In the genomic region with DNA sequence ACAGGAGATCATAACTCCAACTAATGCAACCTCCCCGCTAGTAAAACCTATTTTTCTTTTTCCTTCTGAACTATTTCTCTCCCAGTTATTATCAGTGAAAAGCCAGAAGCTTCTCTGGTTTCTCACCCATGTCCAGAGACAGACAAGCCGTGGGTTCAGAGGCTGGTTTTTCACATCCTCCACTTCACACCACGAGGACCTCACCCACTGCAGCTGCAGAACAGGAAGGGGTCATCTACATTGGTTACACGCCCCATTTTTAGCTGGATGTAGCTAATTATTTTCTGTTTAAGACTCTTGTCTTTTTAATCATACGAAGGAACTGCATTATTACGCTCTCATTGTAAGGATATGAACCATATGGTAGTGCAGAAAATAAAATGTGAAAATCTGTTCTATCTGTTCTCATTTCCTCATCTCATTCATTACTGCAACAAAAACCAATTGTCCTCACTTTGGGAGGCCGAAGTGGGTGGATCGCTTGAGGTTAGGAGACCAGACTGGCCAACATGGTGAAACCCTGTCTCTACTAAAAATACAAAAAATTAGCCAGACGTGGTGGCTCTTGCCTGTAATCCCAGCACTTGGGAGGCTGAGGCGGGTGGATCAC, we compare ENCODE assay signal across 29 cellular contexts. TPM values are rescaled to one million over a fixed set of nuclear protein-coding genes. Genes with fewer than 3 reads are reported as not detected.
DNase-seq lines count a peak whose midpoint lies in the region; ATAC-seq, FAIRE-seq and TF ChIP-seq lines count a peak whose summit lies in the region.
"Had no signal": no experiment of that assay in that cellular context is flagged by ENCODE, and none has a peak within 500 bp of the region (broad histone marks: within the 10 kb centered on the region; RNA-seq: fewer than 3 reads in every experiment).

No MANE protein-coding gene starts in this region.

- no peak overlapping the region for H3K4me3 ChIP-seq in GM12878
- H3K4me3 ChIP-seq: HAP-1 had no signal

- no peaks in the 10 kb centered on the region for H4K20me1 ChIP-seq in GM12878 (ENCODE audit: control insufficient read depth, insufficient read depth)

- H3K4me1 ChIP-seq in GM12878 (ENCODE audit: control insufficient read depth, insufficient read depth, low read length): peaks cover 50% of the 10 kb centered on the region
- H3K4me1 ChIP-seq: HAP-1 had no signal

- H3K79me2 ChIP-seq in GM12878 (ENCODE audit: control insufficient read depth, insufficient read depth, low read length): peaks cover 5% of the 10 kb centered on the region

- in situ Hi-C loops in GM12878 (cut with MboI): loop anchor here (25.0 kb wide), 1 partner anchor 1718 kb away; no protein-coding TSS in a partner anchor

- CTCF ChIA-PET in GM12878 (lab: Yijun Ruan, JAX) (interaction anchor here (1.2 to 5.5 kb wide), 3 partner anchors 15 to 17 kb away, joined by 3 to 38 read pairs (median 7); no protein-coding TSS in a partner anchor), HEK293T (lab: Yijun Ruan, JAX) (no interaction called here)

- no peak for TF ChIP-seq RAD21 in GM12878 (IDR thresholded peaks at IDR 0.05; ENCODE audit: insufficient read depth, low read depth, low read length)

- ATAC-seq in HG02852 (IDR thresholded peaks at IDR 0.05; ENCODE audit: unreplicated experiment) (peak; percentile 53), GM12878 (peak; percentile 77)
- no peak for ATAC-seq in activated naive CD8-positive, alpha-beta T cell treated with anti-CD3 and anti-CD28 coated beads, Interleukin-2, amount 50 U/mL, for 24 hours
- ATAC-seq: HepG2, Panc1 had no signal

- no peak for DNase-seq in GM18507 (ENCODE audit: extremely low spot score, insufficient read length, low read depth)
- no peak for DNase-seq in GM12878 (ENCODE audit: low read depth, low spot score)
- no peak for DNase-seq in NCI-H2029 (lab: John Stamatoyannopoulos, UW)
- DNase-seq in activated naive CD8-positive, alpha-beta T cell treated with anti-CD3 and anti-CD28 coated beads, Interleukin-2, amount 50 U/mL, for 24 hours: no peak
- no peak for DNase-seq in HEK293T (ENCODE audit: extremely low spot score)
- no peak for DNase-seq in NCI-H1694 (lab: John Stamatoyannopoulos, UW)
- DNase-seq: C1 segment of cervical spinal cord; CD8-positive, alpha-beta memory T cell; DMS79 treated with DMSO at 0.1 percent for 48 hours; GF-D8; GOT3; Kasumi-1; MV-4-11; NCI-H1105; NCI-H1436 treated with DMSO at 0.1 percent for 48 hours; NCI-H1930; NCI-H446 treated with DMSO at 0.1 percent for 48 hours; NCI-H526; NCI-H82; SHP77; T-helper 1 cell had no signal

- SMC1A ChIA-PET in GM12878 (lab: Charles Lee; ENCODE audit: uncharacterized antibody, unreplicated experiment): interaction anchor here (0.7 to 11.6 kb wide), 8 partner anchors 9 to 197 kb away, joined by 3 to 231 read pairs (median 4); no protein-coding TSS in a partner anchor

- H3K9me3 Mint-ChIP-seq in activated naive CD8-positive, alpha-beta T cell treated with anti-CD3 and anti-CD28 coated beads, Interleukin-2, amount 50 U/mL, for 24 hours: peaks cover 12% of the 10 kb centered on the region

- H3K36me3 Mint-ChIP-seq in activated naive CD8-positive, alpha-beta T cell treated with anti-CD3 and anti-CD28 coated beads, Interleukin-2, amount 50 U/mL, for 24 hours (ENCODE audit: low read depth): no peaks in the 10 kb centered on the region
- H3K36me3 Mint-ChIP-seq: CD8-positive, alpha-beta memory T cell had no signal

- peaks cover 16% of the 10 kb centered on the region; the same call in 2 of the 3 replicates for H3K9me3 ChIP-seq in GM12878 (replicated peaks; ENCODE audit: control insufficient read depth, insufficient read depth, low read length)
- H3K9me3 ChIP-seq: HAP-1 had no signal

- TF ChIP-seq EP300 in GM12878 (IDR thresholded peaks at IDR 0.05; ENCODE audit: borderline replicate concordance in 1 of 2, control insufficient read depth in 1 of 2, low read depth in 2 of 2, low read length in 2 of 2): peak in 1 of 2 experiments; percentile 69; a peak in 1 of 4 replicates

- H3K27ac Mint-ChIP-seq in activated naive CD8-positive, alpha-beta T cell treated with anti-CD3 and anti-CD28 coated beads, Interleukin-2, amount 50 U/mL, for 24 hours: no peak overlapping the region
- H3K27ac Mint-ChIP-seq: CD8-positive, alpha-beta memory T cell had no signal

- no peak for TF ChIP-seq POLR2A in GM12878 (IDR thresholded peaks at IDR 0.05; ENCODE audit: low read depth, low read length)

- FAIRE-seq in GM18507 (lab: Jason Lieb, UNC) (peak; percentile 87), GM12878 (lab: Jason Lieb, UNC) (peak; percentile 75)
- FAIRE-seq: HepG2 had no signal

- no peaks in the 10 kb centered on the region for H3K27me3 ChIP-seq in GM12878 (replicated peaks in 1 of 2; ENCODE audit: control insufficient read depth in 2 of 2, insufficient read depth in 2 of 2, low read length in 1 of 2)

- H3K27ac ChIP-seq in GM12878 (ENCODE audit: control insufficient read depth, insufficient read depth): peak overlapping the region; percentile 91
- H3K27ac ChIP-seq: RWPE1 had no signal

- H3K4me2 ChIP-seq in GM12878 (ENCODE audit: control insufficient read depth, insufficient read depth): peak overlapping the region; percentile 36

- H3K27me3 Mint-ChIP-seq in activated naive CD8-positive, alpha-beta T cell treated with anti-CD3 and anti-CD28 coated beads, Interleukin-2, amount 50 U/mL, for 24 hours: peaks cover 2% of the 10 kb centered on the region

- H3K36me3 ChIP-seq in GM12878 (ENCODE audit: control insufficient read depth in 2 of 2, insufficient read depth in 2 of 2, low read length in 1 of 2): no peaks in the 10 kb centered on the region
- H3K36me3 ChIP-seq: HAP-1 had no signal

- TF ChIP-seq CTCF in GM12878 (IDR thresholded peaks at IDR 0.05 in 2 of 3, conservative IDR thresholded peaks at IDR 0.05 in 1 of 3; ENCODE audit: control insufficient read depth in 2 of 3, extremely low read depth in 1 of 3, insufficient read depth in 1 of 3, low read depth in 3 of 3, low read length in 3 of 3): no peak

- intact Hi-C loops in GM12878 (cut with micrococcal nuclease; ENCODE audit: unreplicated experiment): loop anchor here (1.0 to 2.0 kb wide), 2 partner anchors 14 to 16 kb away; no protein-coding TSS in a partner anchor

- H3K4me1 Mint-ChIP-seq in activated naive CD8-positive, alpha-beta T cell treated with anti-CD3 and anti-CD28 coated beads, Interleukin-2, amount 50 U/mL, for 24 hours: peaks cover 4% of the 10 kb centered on the region
- H3K4me1 Mint-ChIP-seq: CD8-positive, alpha-beta memory T cell had no signal

- WGBS in GM12878 (ENCODE audit: insufficient coverage, insufficient replicate concordance, low lambda C conversion rate, missing lambda C conversion rate): 41% methylated on average over 10 of the region's 10 CpGs

- peak overlapping the region; percentile 45 for H3K9ac ChIP-seq in GM12878 (ENCODE audit: control insufficient read depth, insufficient read depth, low read length)

- H2AFZ ChIP-seq in GM12878 (ENCODE audit: control insufficient read depth, low read depth, low read length): no peak overlapping the region; the same call in 1 of the 2 replicates

- BruUV-seq in GM12878 (replicated peaks; lab: Mats Ljungman, UMichigan): no TSS peak

- POLR2A ChIA-PET in GM12878 (lab: Charles Lee) (interaction anchor here (1.0 to 11.6 kb wide), 4 partner anchors 9 to 22 kb away, joined by 3 to 146 read pairs (median 26); no protein-coding TSS in a partner anchor), HEK293T (lab: Yijun Ruan, JAX) (no interaction called here)

- RAD21 ChIA-PET in GM12878 (lab: Charles Lee; ENCODE audit: unreplicated experiment): interaction anchor here (0.6 to 11.3 kb wide), 9 partner anchors 9 to 66 kb away, joined by 3 to 189 read pairs (median 6); no protein-coding TSS in a partner anchor

- H3K4me3 Mint-ChIP-seq in activated naive CD8-positive, alpha-beta T cell treated with anti-CD3 and anti-CD28 coated beads, Interleukin-2, amount 50 U/mL, for 24 hours: no peak overlapping the region
- H3K4me3 Mint-ChIP-seq: CD8-positive, alpha-beta memory T cell had no signal

TF ChIP-seq in HEK293T, 16 proteins besides CTCF, POLR2A, EP300 and RAD21:
- TF ChIP-seq PKNOX1 (IDR thresholded peaks at IDR 0.05) (no peak), LEF1 (IDR thresholded peaks at IDR 0.05; ENCODE audit: borderline replicate concordance) (no peak), FOXA1 (IDR thresholded peaks at IDR 0.05) (no peak), FOXM1 (IDR thresholded peaks at IDR 0.05; ENCODE audit: borderline replicate concordance) (no peak), HDGF (IDR thresholded peaks at IDR 0.05; ENCODE audit: borderline replicate concordance) (no peak), SP1 (IDR thresholded peaks at IDR 0.05) (no peak), CTBP1 (IDR thresholded peaks at IDR 0.05; ENCODE audit: borderline replicate concordance) (no peak)

RNA-seq across cellular contexts. Expression of gene CLDN14, which starts 39.1 kb away (rescaled TPM):
- 1.1 and 3.7 TPM in 2 replicates for total RNA-seq in GM12878 (2013; cell fraction: nucleolus; rRNA removed)
- total RNA-seq in GM12878 (2014; rRNA removed) (8.2 and 19.4 TPM in 2 replicates), GM12878 (2014; rRNA removed; fragmentation: Illumina TruSeq; extraction: Trizol) (2.7 and 3.4 TPM in 2 replicates), GM12878 (2021) (9.6 and 11.2 TPM in 2 replicates)
- 4.2 TPM for polyA plus RNA-seq in GM12878 (2011; ENCODE audit: low read depth)
- polyA plus RNA-seq in GM12878 (2011; rRNA removed) (3.4 and 3.7 TPM in 2 replicates), GM12878 (2014; fragmentation: Illumina TruSeq; extraction: Trizol) (1.1 and 2.8 TPM in 2 replicates), GM12878 (2014; fragmentation: Nextera tagmentation; extraction: Ambion mirVana) (1 to 10 TPM in 1 of 2 experiments, under 1 TPM in 1; 0.90 to 3.3 TPM), GM12878 (2014; rRNA removed) (14.3 and 15.2 TPM in 2 replicates), GM12878 (2016; fragmentation: Nextera tagmentation; extraction: Ambion mirVana) (10 to 100 TPM; 14.7 to 18.6 TPM)
- 3.6 TPM in 2 replicates for polyA plus RNA-seq in GM12878 (2011; cell fraction: cytosol; rRNA removed)
- polyA plus RNA-seq in GM12878 (2011; cell fraction: nucleus; rRNA removed): 2.7 and 3.7 TPM in 2 replicates
- 5.2 and 6.4 TPM in 2 replicates for polyA plus RNA-seq in GM12878 (2012)
- polyA minus RNA-seq in GM12878 (2011; rRNA and poly(A)+ RNA removed): 1.0 and 2.1 TPM in 2 replicates
- polyA minus RNA-seq in GM12878 (2011; cell fraction: cytosol; rRNA and poly(A)+ RNA removed): 3.0 TPM in 1 of 2 replicates, not detected in the other
- 1.1 and 1.6 TPM in 2 replicates for polyA minus RNA-seq in GM12878 (2011; cell fraction: nucleus; rRNA and poly(A)+ RNA removed)
- total RNA-seq: A673; CD8-positive, alpha-beta memory T cell; HT1080; M059J had no signal
- polyA plus RNA-seq: CD8-positive, alpha-beta memory T cell had no signal
